ENCODE assay signal across 30 cellular contexts in the genomic region with DNA sequence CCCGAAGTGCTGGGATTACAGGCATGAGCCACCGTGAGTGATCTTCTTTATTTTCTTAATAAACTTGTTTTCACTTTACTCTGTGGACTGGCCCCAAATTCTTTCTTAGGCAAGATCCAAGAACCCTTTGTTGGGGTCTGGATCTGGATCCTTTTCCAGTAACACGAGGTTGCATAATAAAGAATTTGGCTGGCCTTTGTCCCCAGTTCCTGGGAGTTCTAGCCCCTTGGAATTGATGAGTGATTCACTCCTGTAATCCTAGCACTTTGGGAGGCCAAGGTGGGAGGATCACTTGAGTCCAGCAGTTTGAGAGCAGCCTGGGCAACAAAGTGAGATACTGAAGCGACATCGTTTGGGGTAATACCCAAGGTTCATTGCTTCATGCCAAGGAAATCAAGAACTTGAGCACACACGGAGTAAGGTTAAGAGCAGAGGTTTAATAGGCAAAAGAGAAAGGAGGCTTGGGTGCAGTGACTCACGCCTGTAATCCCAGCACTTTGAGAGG. TPM values are rescaled to one million over a fixed set of nuclear protein-coding genes. Genes with fewer than 3 reads are reported as not detected.
DNase-seq lines count a peak whose midpoint lies in the region; ATAC-seq and TF ChIP-seq lines count a peak whose summit lies in the region.
"Had no signal": no experiment of that assay in that cellular context is flagged by ENCODE, and none has a peak within 500 bp of the region (broad histone marks: within the 10 kb centered on the region; RNA-seq: fewer than 3 reads in every experiment).

No MANE protein-coding gene starts in this region.

- peaks cover 67% of the 10 kb centered on the region for H3K36me3 Mint-ChIP-seq in CD8-positive, alpha-beta T cell
- peaks cover 52% of the 10 kb centered on the region for H3K36me3 Mint-ChIP-seq in WTC11
- H3K36me3 Mint-ChIP-seq in naive B cell, result peaks cover 0 to 2% of the 10 kb centered on the region in 2 donors

- CTCF ChIA-PET in CD8-positive, alpha-beta T cell (lab: Charles Lee), result no interaction called here
- CTCF ChIA-PET in WTC11 (lab: Charles Lee), result no interaction called here

- peaks cover 20% of the 10 kb centered on the region for H3K4me1 ChIP-seq in CD8-positive, alpha-beta T cell (ENCODE audit: insufficient read depth, low read length)
- H3K4me1 ChIP-seq: SJCRH30 had no signal

- intact Hi-C loops in CD8-positive, alpha-beta T cell (cut with DNase I, micrococcal nuclease), result no loop called here
- intact Hi-C loops in Right ventricle myocardium inferior (cut with DNase I), result no loop called here

- H3K27ac ChIP-seq in C4-2B, result peak overlapping the region; percentile 99
- no peak overlapping the region for H3K27ac ChIP-seq in CD8-positive, alpha-beta T cell (ENCODE audit: low read depth, low read length)
- H3K27ac ChIP-seq: left lung, Peyer's patch, psoas muscle, SJCRH30, upper lobe of right lung, WERI-Rb-1 had no signal

- peaks cover 29% of the 10 kb centered on the region for H3K4me1 Mint-ChIP-seq in CD8-positive, alpha-beta T cell (ENCODE audit: low read depth)
- peaks cover 29% of the 10 kb centered on the region for H3K4me1 Mint-ChIP-seq in WTC11
- peaks cover 16 to 32% (median 31%) of the 10 kb centered on the region in 3 donors for H3K4me1 Mint-ChIP-seq in naive B cell

- POLR2A ChIA-PET in CD8-positive, alpha-beta T cell (lab: Charles Lee), result no interaction called here
- POLR2A ChIA-PET in WTC11 (lab: Charles Lee), result no interaction called here

- no peaks in the 10 kb centered on the region for H3K27me3 ChIP-seq in CD8-positive, alpha-beta T cell (ENCODE audit: insufficient read depth, low read length)
- H3K27me3 ChIP-seq: left lung, Peyer's patch, SJCRH30, upper lobe of right lung had no signal

- TF ChIP-seq CTCF in C4-2B (conservative IDR thresholded peaks at IDR 0.05), result no peak
- TF ChIP-seq CTCF in CD8-positive, alpha-beta T cell (IDR thresholded peaks at IDR 0.05), result no peak
- TF ChIP-seq CTCF in WTC11 (IDR thresholded peaks at IDR 0.05), result no peak

- ATAC-seq in CD8-positive, alpha-beta T cell, result no peak
- ATAC-seq in WTC11 (no peak), naive B cell (ENCODE audit: low read depth in 2 of 2) (no peak), Right ventricle myocardium inferior (no peak), HG02870 (IDR thresholded peaks at IDR 0.05; ENCODE audit: unreplicated experiment) (no peak), HG02571 (IDR thresholded peaks at IDR 0.05; ENCODE audit: unreplicated experiment) (no peak)
- ATAC-seq: effector memory CD8-positive, alpha-beta T cell; left lung; psoas muscle; upper lobe of right lung had no signal

- no peaks in the 10 kb centered on the region for H3K27me3 Mint-ChIP-seq in CD8-positive, alpha-beta T cell (ENCODE audit: low read depth)
- no peaks in the 10 kb centered on the region for H3K27me3 Mint-ChIP-seq in WTC11 (ENCODE audit: low read depth)
- H3K27me3 Mint-ChIP-seq in naive B cell, result no peaks in the 10 kb centered on the region
- H3K27me3 Mint-ChIP-seq: activated naive CD8-positive, alpha-beta T cell treated with anti-CD3 and anti-CD28 coated beads, Interleukin-2, amount 10 ng/mL, durations not matched to agents 7 days and 5 days; effector memory CD8-positive, alpha-beta T cell had no signal

- DNase-seq in CD8-positive, alpha-beta T cell, result no peak
- DNase-seq in WTC11 (ENCODE audit: low spot score) (no peak), naive B cell (no peak), Right ventricle myocardium inferior (ENCODE audit: missing footprints) (no peak), putamen (ENCODE audit: low spot score) (no peak)
- DNase-seq: activated CD4-positive, alpha-beta T cell treated with anti-CD3 and anti-CD28 coated beads, Interleukin-2, amount 50 U/mL, for 1 hour; activated naive CD8-positive, alpha-beta T cell treated with anti-CD3 and anti-CD28 coated beads, Interleukin-2, amount 10 ng/mL, durations not matched to agents 7 days and 5 days; Caco-2; DMS79; effector memory CD8-positive, alpha-beta T cell; erythroblast; left lung; mesenchymal stem cell; NCI-H1048; NCI-H2107; NCI-H748 treated with DMSO at 0.1 percent for 48 hours; nucleus accumbens; Peyer's patch; psoas muscle; SJCRH30; stimulated activated CD4-positive, alpha-beta T cell treated with anti-CD3 and anti-CD28 coated beads, Interleukin-15, amount 100 ng/mL, for 24 hours; stimulated activated CD4-positive, alpha-beta T cell treated with anti-CD3 and anti-CD28 coated beads, Interleukin-4, amount 100 ng/mL, for 4 hours; stimulated activated naive CD4-positive, alpha-beta T cell; SW 1271; T1000; upper lobe of right lung; WERI-Rb-1 had no signal

- H3K27ac Mint-ChIP-seq in CD8-positive, alpha-beta T cell, result peak overlapping the region; percentile 49
- H3K27ac Mint-ChIP-seq in WTC11 (peak overlapping the region; percentile 93), naive B cell (peak overlapping the region in 4 of 6 donors; percentile 43 to 95 (median 59))

- no peaks in the 10 kb centered on the region for H3K9me3 ChIP-seq in CD8-positive, alpha-beta T cell (ENCODE audit: low read length)
- H3K9me3 ChIP-seq: Caco-2, left lung, Peyer's patch, psoas muscle, SJCRH30, upper lobe of right lung had no signal

- H3K4me3 ChIP-seq in CD8-positive, alpha-beta T cell (ENCODE audit: low read depth, low read length), result no peak overlapping the region
- H3K4me3 ChIP-seq: left lung, Peyer's patch, psoas muscle, SJCRH30, upper lobe of right lung had no signal

- no peaks in the 10 kb centered on the region for H3K9me3 Mint-ChIP-seq in CD8-positive, alpha-beta T cell
- H3K9me3 Mint-ChIP-seq in WTC11 (no peaks in the 10 kb centered on the region), naive B cell (no peaks in the 10 kb centered on the region)
- H3K9me3 Mint-ChIP-seq: activated naive CD8-positive, alpha-beta T cell treated with anti-CD3 and anti-CD28 coated beads, Interleukin-2, amount 10 ng/mL, durations not matched to agents 7 days and 5 days; effector memory CD8-positive, alpha-beta T cell had no signal

- H3K4me3 Mint-ChIP-seq in CD8-positive, alpha-beta T cell, result no peak overlapping the region
- H3K4me3 Mint-ChIP-seq in WTC11 (no peak overlapping the region), naive B cell (peak overlapping the region in 2 of 8 donors; percentile 20 to 98)
- H3K4me3 Mint-ChIP-seq: activated naive CD8-positive, alpha-beta T cell treated with anti-CD3 and anti-CD28 coated beads, Interleukin-2, amount 10 ng/mL, durations not matched to agents 7 days and 5 days had no signal

- peaks cover 12% of the 10 kb centered on the region for H3K36me3 ChIP-seq in CD8-positive, alpha-beta T cell (ENCODE audit: insufficient read depth, low read length)

TF ChIP-seq in WTC11, 78 proteins besides CTCF, POLR2A, EP300 and RAD21 (continues in another document):
- TF ChIP-seq, protein P1, sequence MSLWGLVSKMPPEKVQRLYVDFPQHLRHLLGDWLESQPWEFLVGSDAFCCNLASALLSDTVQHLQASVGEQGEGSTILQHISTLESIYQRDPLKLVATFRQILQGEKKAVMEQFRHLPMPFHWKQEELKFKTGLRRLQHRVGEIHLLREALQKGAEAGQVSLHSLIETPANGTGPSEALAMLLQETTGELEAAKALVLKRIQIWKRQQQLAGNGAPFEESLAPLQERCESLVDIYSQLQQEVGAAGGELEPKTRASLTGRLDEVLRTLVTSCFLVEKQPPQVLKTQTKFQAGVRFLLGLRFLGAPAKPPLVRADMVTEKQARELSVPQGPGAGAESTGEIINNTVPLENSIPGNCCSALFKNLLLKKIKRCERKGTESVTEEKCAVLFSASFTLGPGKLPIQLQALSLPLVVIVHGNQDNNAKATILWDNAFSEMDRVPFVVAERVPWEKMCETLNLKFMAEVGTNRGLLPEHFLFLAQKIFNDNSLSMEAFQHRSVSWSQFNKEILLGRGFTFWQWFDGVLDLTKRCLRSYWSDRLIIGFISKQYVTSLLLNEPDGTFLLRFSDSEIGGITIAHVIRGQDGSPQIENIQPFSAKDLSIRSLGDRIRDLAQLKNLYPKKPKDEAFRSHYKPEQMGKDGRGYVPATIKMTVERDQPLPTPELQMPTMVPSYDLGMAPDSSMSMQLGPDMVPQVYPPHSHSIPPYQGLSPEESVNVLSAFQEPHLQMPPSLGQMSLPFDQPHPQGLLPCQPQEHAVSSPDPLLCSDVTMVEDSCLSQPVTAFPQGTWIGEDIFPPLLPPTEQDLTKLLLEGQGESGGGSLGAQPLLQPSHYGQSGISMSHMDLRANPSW (CRISPR knock-in tag; conservative IDR thresholded peaks at IDR 0.05; ENCODE audit: low read depth), result no peak
- no peak for TF ChIP-seq ZNF317 (CRISPR knock-in tag; IDR thresholded peaks at IDR 0.05; ENCODE audit: borderline replicate concordance, low read depth)
- no peak for TF ChIP-seq ZNF423 (CRISPR knock-in tag; IDR thresholded peaks at IDR 0.05)
- no peak for TF ChIP-seq JUN (CRISPR knock-in tag; IDR thresholded peaks at IDR 0.05)
- no peak for TF ChIP-seq RORB (CRISPR knock-in tag; IDR thresholded peaks at IDR 0.05)
- no peak for TF ChIP-seq ZNF121 (CRISPR knock-in tag; IDR thresholded peaks at IDR 0.05)
- TF ChIP-seq TEAD4 (CRISPR knock-in tag; IDR thresholded peaks at IDR 0.05), result no peak
- TF ChIP-seq, protein P2, sequence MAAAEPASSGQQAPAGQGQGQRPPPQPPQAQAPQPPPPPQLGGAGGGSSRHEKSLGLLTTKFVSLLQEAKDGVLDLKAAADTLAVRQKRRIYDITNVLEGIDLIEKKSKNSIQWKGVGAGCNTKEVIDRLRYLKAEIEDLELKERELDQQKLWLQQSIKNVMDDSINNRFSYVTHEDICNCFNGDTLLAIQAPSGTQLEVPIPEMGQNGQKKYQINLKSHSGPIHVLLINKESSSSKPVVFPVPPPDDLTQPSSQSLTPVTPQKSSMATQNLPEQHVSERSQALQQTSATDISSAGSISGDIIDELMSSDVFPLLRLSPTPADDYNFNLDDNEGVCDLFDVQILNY (CRISPR knock-in tag; IDR thresholded peaks at IDR 0.05), result no peak

RNA-seq across cellular contexts. Expression of a gene that starts 2.2 kb away (rescaled TPM):
- 100 to 1,000 TPM; 165 to 166 TPM for total RNA-seq in CD8-positive, alpha-beta T cell
- 180 to 184 TPM (median 182 TPM) in 3 replicates for total RNA-seq in WTC11 (2021)
- 10 to 100 TPM; 41.0 to 47.9 (median 45.5) TPM for polyA plus RNA-seq in naive B cell (ENCODE audit: low read depth in 6 of 6)
- total RNA-seq in Right ventricle myocardium inferior, result 81.9 TPM

RNA-seq across cellular contexts. Expression of a gene that starts 30.2 kb away (rescaled TPM):
- total RNA-seq in CD8-positive, alpha-beta T cell, result 100 to 1,000 TPM; 243 to 267 TPM
- total RNA-seq in WTC11 (2021) (97.4 to 112 TPM (median 104 TPM) in 3 replicates), Right ventricle myocardium inferior (50.6 TPM)
- polyA plus RNA-seq in naive B cell (ENCODE audit: low read depth in 6 of 6), result 10 to 100 TPM; 35.0 to 73.8 (median 69.7) TPM
